In the genomic region with DNA sequence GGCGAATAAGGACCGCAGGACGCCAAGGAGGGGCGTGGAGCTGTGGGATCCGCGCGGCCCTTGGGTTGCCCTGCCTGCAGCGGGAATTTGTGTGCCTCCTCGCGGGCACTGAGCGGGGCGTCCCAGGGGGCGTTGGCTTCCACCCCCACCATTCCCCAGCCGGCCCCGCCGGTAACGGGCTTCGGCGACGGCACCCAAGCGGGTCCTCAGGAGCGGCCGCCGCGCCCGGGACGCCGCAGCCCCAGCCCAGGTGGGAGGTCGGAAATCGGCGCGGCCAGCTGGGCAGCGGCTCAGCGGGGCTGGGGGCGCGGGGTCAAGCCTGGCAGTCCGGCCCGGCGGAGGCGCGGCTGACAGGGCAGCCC, we compare ENCODE assay signal across 8 cellular contexts. TPM values are rescaled to one million over a fixed set of nuclear protein-coding genes. Genes with fewer than 3 reads are reported as not detected.
DNase-seq lines count a peak whose midpoint lies in the region; ATAC-seq and TF ChIP-seq lines count a peak whose summit lies in the region.

No MANE protein-coding gene starts in this region.

- no peaks in the 10 kb centered on the region for H3K36me3 ChIP-seq in RWPE2 (ENCODE audit: low read depth)
- H3K36me3 ChIP-seq in body of pancreas (replicated peaks in 1 of 2; ENCODE audit: insufficient read depth in 1 of 2, low read depth in 2 of 2): no peaks in the 10 kb centered on the region
- no peaks in the 10 kb centered on the region for H3K36me3 ChIP-seq in spleen

- no peaks in the 10 kb centered on the region for H3K27me3 ChIP-seq in RWPE2 (ENCODE audit: insufficient read depth, poor library complexity, severe bottlenecking)
- H3K27me3 ChIP-seq in body of pancreas: no peaks in the 10 kb centered on the region
- H3K27me3 ChIP-seq in spleen (replicated peaks in 1 of 7): peaks cover 0 to 27% (median 0%) of the 10 kb centered on the region in 7 donors

- CTCF ChIA-PET in HEK293T (lab: Yijun Ruan, JAX): interaction anchor here (0.9 kb wide), 1 partner anchor 12 kb away, joined by 4 read pairs; no protein-coding TSS in a partner anchor

- H3K9me3 ChIP-seq in RWPE2 (ENCODE audit: severe bottlenecking) (no peaks in the 10 kb centered on the region), body of pancreas (no peaks in the 10 kb centered on the region), spleen (no peaks in the 10 kb centered on the region)

- H3K27ac ChIP-seq in RWPE2 (ENCODE audit: poor library complexity, severe bottlenecking) (peak overlapping the region; percentile 83), body of pancreas (peak overlapping the region in 3 of 4 donors; percentile 55 to 78 (median 72)), spleen (peak overlapping the region in 7 of 8 donors; percentile 29 to 87 (median 67))

- POLR2A ChIA-PET in HEK293T (lab: Yijun Ruan, JAX): interaction anchor here (0.6 to 3.0 kb wide), 18 partner anchors 8 to 414 kb away, joined by 3 to 20 read pairs (median 4); partner anchors contain the start of genes CDC45, ESS2 and SLC25A1

- H3K4me3 ChIP-seq in RWPE2 (ENCODE audit: severe bottlenecking): peak overlapping the region; percentile 75
- H3K4me3 ChIP-seq in body of pancreas: peak overlapping the region; percentile 77 to 98
- peak overlapping the region; percentile 70 to 98 (median 90) for H3K4me3 ChIP-seq in spleen

- DNase-seq in COLO829 (ENCODE audit: low spot score) (peak; percentile 26), HEK293T (ENCODE audit: extremely low spot score) (peak; percentile 65), RWPE2 (ENCODE audit: low spot score) (peak; percentile 52), body of pancreas (peak; percentile 19 to 46 (median 42)), iPS-NIHi11 (ENCODE audit: low spot score) (peak; percentile 51), spleen (no peak), SKM-1 treated with dmso at 0.1 percent for 144 hours (lab: John Stamatoyannopoulos, UW; ENCODE audit: unreplicated experiment) (no peak), NCI-H1694 (lab: John Stamatoyannopoulos, UW) (no peak)

- peaks cover 31% of the 10 kb centered on the region for H3K4me1 ChIP-seq in RWPE2 (ENCODE audit: insufficient read depth, poor library complexity, severe bottlenecking)
- peaks cover 17% of the 10 kb centered on the region for H3K4me1 ChIP-seq in body of pancreas
- peaks cover 14 to 32% (median 26%) of the 10 kb centered on the region in 6 donors for H3K4me1 ChIP-seq in spleen

- ATAC-seq in RWPE2 (ENCODE audit: low read depth): no peak; the same call in 2 of the 3 replicates
- peak; percentile 31 for ATAC-seq in body of pancreas

- intact Hi-C loops in body of pancreas (cut with DNase I) (no loop called here), spleen (cut with DNase I; ENCODE audit: low total_unique reads) (loop anchor here (10.0 kb wide), 1 partner anchor 154 kb away; the partner anchor contains the start of gene C22orf39)

- 0 to 1% methylated on average over 1 to 37 of the region's 41 CpGs for WGBS in body of pancreas, 2 donors
- 0 to 1% (median 1%) methylated on average over 27 to 41 of the region's 41 CpGs for WGBS in spleen, 5 donors

- no peak for TF ChIP-seq CTCF in RWPE2 (IDR thresholded peaks at IDR 0.05; ENCODE audit: poor library complexity, severe bottlenecking)
- no peak for TF ChIP-seq CTCF in body of pancreas (IDR thresholded peaks at IDR 0.05)
- TF ChIP-seq CTCF in spleen (IDR thresholded peaks at IDR 0.05 in 8 of 11, conservative IDR thresholded peaks at IDR 0.05 in 3 of 11): no peak

- no peak for TF ChIP-seq POLR2A in body of pancreas (IDR thresholded peaks at IDR 0.05)
- no peak for TF ChIP-seq POLR2A in spleen (IDR thresholded peaks at IDR 0.05)

TF ChIP-seq in HEK293T, 16 proteins besides CTCF, POLR2A, EP300 and RAD21:
- peak; percentile 67; the same call in 1 of the 2 replicates for TF ChIP-seq LEF1 (IDR thresholded peaks at IDR 0.05; ENCODE audit: borderline replicate concordance)
- TF ChIP-seq SUZ12 (IDR thresholded peaks at IDR 0.05): no peak

RNA-seq across cellular contexts. Expression of gene CLTCL1, which starts 0.3 kb away (rescaled TPM):
- total RNA-seq in body of pancreas (1 to 10 TPM in 1 of 2 donors, under 1 TPM in 1; 0.66 to 2.3 TPM), spleen (10 to 100 TPM in 1 of 7 donors, 1 to 10 TPM in 6; 4.4 to 12.4 (median 6.4) TPM)
- polyA plus RNA-seq in spleen: 1 to 10 TPM; 1.0 to 3.5 (median 2.0) TPM

Comparison
In these comparisons a context has a peak if more than half of its experiments do, and no peak if none do; other contexts are left out.
1. DNase-seq: peak in COLO829 (single experiment), HEK293T (single experiment), RWPE2 (single experiment), body of pancreas (4 of 4) and iPS-NIHi11 (single experiment); none in spleen (single experiment), SKM-1 treated with dmso at 0.1 percent for 144 hours (single experiment) and NCI-H1694 (single experiment).
2. Peak in every context shown above with its lines, with median percentiles within 50 percentile points of each other: H3K27ac ChIP-seq and H3K4me3 ChIP-seq.